Comparison of ENCODE assay signal across 8 cellular contexts in the genomic region with DNA sequence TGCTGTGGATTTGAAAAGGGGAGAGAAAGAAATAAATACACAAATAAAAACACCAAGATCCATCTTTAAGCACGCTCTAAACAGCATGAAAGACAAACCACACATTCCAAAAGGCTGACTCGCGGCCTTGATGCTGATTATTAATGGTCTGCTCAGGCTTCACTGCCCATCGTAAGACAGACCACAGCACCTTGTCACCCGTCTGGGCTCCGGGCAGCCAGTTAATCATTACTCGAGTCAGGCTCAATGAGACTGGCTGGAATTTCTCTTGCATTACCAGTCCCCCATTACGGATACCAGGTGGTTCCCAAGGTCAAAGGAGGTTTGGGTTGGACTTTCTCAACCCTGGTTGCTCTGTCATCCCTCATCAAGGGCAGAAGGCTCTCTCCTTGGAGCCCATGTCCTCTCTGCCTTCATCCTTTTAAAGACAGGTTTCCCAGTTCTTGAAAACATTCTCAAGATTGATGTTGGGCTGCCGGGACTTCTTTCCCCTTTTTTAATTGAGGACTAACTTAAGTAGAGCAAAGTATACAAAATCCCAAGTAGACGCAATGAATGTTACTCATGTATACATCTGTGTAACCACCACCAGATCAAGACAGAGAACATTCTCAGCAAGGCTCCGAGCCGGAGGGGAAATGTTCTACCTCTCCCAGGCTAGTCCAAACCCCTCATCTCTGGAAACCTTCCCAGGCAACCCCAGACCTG. TPM values are rescaled to one million over a fixed set of nuclear protein-coding genes. Genes with fewer than 3 reads are reported as not detected.
A peak's percentile ranks its signal among the peaks of the same experiment; 100 is the strongest.
DNase-seq lines count a peak whose midpoint lies in the region; ATAC-seq, FAIRE-seq and TF ChIP-seq lines count a peak whose summit lies in the region.

No MANE protein-coding gene starts in this region.

- H3K36me3 Mint-ChIP-seq in HFFc6 (ENCODE audit: low read depth): peaks cover 72% of the 10 kb centered on the region

- H3K4me1 Mint-ChIP-seq in HFFc6 (ENCODE audit: low read depth): peaks cover 100% of the 10 kb centered on the region

- TF ChIP-seq CTCF in A549 (IDR thresholded peaks at IDR 0.05): no peak
- no peak for TF ChIP-seq CTCF in HFFc6 (IDR thresholded peaks at IDR 0.05)
- TF ChIP-seq CTCF in brain microvascular endothelial cell (IDR thresholded peaks at IDR 0.05; ENCODE audit: low read depth, low read length, missing control alignments): no peak

- H3K27me3 ChIP-seq in brain microvascular endothelial cell (replicated peaks): no peaks in the 10 kb centered on the region

- H3K4me3 ChIP-seq in A549 (peak overlapping the region; percentile 80), brain microvascular endothelial cell (ENCODE audit: low read depth, low read length) (peak overlapping the region; percentile 27)

- H3K36me3 ChIP-seq in brain microvascular endothelial cell (replicated peaks): peaks cover 61% of the 10 kb centered on the region

- H3K4me2 ChIP-seq in A549: peak overlapping the region; percentile 97

- TF ChIP-seq EP300 in A549 (IDR thresholded peaks at IDR 0.05): peak; percentile 79 to 88; a peak in 4 of 5 replicates

- H3K27ac ChIP-seq in A549 (peak overlapping the region; percentile 92 to 99), brain microvascular endothelial cell (peak overlapping the region; percentile 78)

- FAIRE-seq in A549 (lab: Jason Lieb, UNC): peak; percentile 94

- peak; percentile 92 to 94 for DNase-seq in A549 (ENCODE audit: low read depth in 1 of 2, low spot score in 1 of 2)
- peak; percentile 98 for DNase-seq in HFFc6
- peak; percentile 97 for DNase-seq in brain microvascular endothelial cell
- peak; percentile 7 for DNase-seq in medulla oblongata (ENCODE audit: extremely low spot score)
- no peak for DNase-seq in NCI-H1092 (lab: John Stamatoyannopoulos, UW)

- no peaks in the 10 kb centered on the region for H3K9me3 ChIP-seq in A549

- CTCF ChIA-PET in A549 (lab: Yijun Ruan, JAX): interaction anchor here (0.9 kb wide), 1 partner anchor 34 kb away, joined by 3 read pairs; no protein-coding TSS in a partner anchor

- peak in 1 of 2 experiments; percentile 36; a peak in 2 of 5 replicates for TF ChIP-seq RAD21 in A549 (conservative IDR thresholded peaks at IDR 0.05 in 1 of 2, IDR thresholded peaks at IDR 0.05 in 1 of 2)

- WGBS in A549 (ENCODE audit: missing lambda C conversion rate): 4% methylated on average over 12 of the region's 12 CpGs

- peak overlapping the region; percentile 100 for H3K4me3 Mint-ChIP-seq in HFFc6

- TF ChIP-seq POLR2A in A549 (IDR thresholded peaks at IDR 0.05; ENCODE audit: low read length): no peak

- in situ Hi-C loops in brain microvascular endothelial cell (cut with HindIII; ENCODE audit: low pct_ligation_motif_present, low sequenced_read_pairs): no loop called here

- H3K9me3 Mint-ChIP-seq in HFFc6: no peaks in the 10 kb centered on the region

- H3K27me3 Mint-ChIP-seq in HFFc6 (ENCODE audit: insufficient read depth): peaks cover 16% of the 10 kb centered on the region

- ATAC-seq in A549 (peak; percentile 81 to 84), GM18502 (IDR thresholded peaks at IDR 0.05; ENCODE audit: poor library complexity, unreplicated experiment) (no peak), GM18870 (IDR thresholded peaks at IDR 0.05; ENCODE audit: unreplicated experiment) (no peak), GM18861 (IDR thresholded peaks at IDR 0.05; ENCODE audit: unreplicated experiment) (no peak)

- POLR2A ChIA-PET in A549 (lab: Yijun Ruan, JAX): interaction anchor here (0.8 kb wide), 2 partner anchors 9 to 10 kb away, joined by 3 to 5 read pairs; no protein-coding TSS in a partner anchor

- H3K4me1 ChIP-seq in A549: peaks cover 87% of the 10 kb centered on the region

- H3K27ac Mint-ChIP-seq in HFFc6: peak overlapping the region; percentile 86

TF ChIP-seq in A549, 52 proteins besides CTCF, POLR2A, EP300 and RAD21:
- no peak for TF ChIP-seq PHF8 (IDR thresholded peaks at IDR 0.05; ENCODE audit: borderline replicate concordance, low read depth)
- 0 out of 2 replicates have a peak, but pooled peaks have one; percentile 66 for TF ChIP-seq HOXB5 (CRISPR knock-in tag; IDR thresholded peaks at IDR 0.05)
- no peak for TF ChIP-seq ZNF302 (CRISPR knock-in tag; IDR thresholded peaks at IDR 0.05)
- TF ChIP-seq, protein P1, sequence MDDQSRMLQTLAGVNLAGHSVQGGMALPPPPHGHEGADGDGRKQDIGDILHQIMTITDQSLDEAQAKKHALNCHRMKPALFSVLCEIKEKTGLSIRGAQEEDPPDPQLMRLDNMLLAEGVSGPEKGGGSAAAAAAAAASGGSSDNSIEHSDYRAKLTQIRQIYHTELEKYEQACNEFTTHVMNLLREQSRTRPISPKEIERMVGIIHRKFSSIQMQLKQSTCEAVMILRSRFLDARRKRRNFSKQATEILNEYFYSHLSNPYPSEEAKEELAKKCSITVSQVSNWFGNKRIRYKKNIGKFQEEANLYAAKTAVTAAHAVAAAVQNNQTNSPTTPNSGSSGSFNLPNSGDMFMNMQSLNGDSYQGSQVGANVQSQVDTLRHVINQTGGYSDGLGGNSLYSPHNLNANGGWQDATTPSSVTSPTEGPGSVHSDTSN (IDR thresholded peaks at IDR 0.05): peak; percentile 60
- 0 out of 3 replicates have a peak, but pooled peaks have one; percentile 18 for TF ChIP-seq SMC3 (IDR thresholded peaks at IDR 0.05)
- peak; percentile 97 for TF ChIP-seq ESRRA (IDR thresholded peaks at IDR 0.05; ENCODE audit: borderline replicate concordance, low read length)
- no peak for TF ChIP-seq FOSB (CRISPR knock-in tag; IDR thresholded peaks at IDR 0.05)
- TF ChIP-seq, protein P2, sequence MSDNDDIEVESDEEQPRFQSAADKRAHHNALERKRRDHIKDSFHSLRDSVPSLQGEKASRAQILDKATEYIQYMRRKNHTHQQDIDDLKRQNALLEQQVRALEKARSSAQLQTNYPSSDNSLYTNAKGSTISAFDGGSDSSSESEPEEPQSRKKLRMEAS (IDR thresholded peaks at IDR 0.05): peak; percentile 79
- TF ChIP-seq HOXB13 (CRISPR knock-in tag; IDR thresholded peaks at IDR 0.05; ENCODE audit: low read depth): no peak
- TF ChIP-seq FOSL2 (IDR thresholded peaks at IDR 0.05): peak; percentile 56
- peak; percentile 62 for TF ChIP-seq FOSL2 (CRISPR knock-in tag; IDR thresholded peaks at IDR 0.05)
- no peak; the same call in 1 of the 2 replicates for TF ChIP-seq RARB (CRISPR knock-in tag; IDR thresholded peaks at IDR 0.05)
- 0 out of 2 replicates have a peak, but pooled peaks have one; percentile 34 for TF ChIP-seq POLR2AphosphoS2 (conservative IDR thresholded peaks at IDR 0.05; ENCODE audit: low read length)
- TF ChIP-seq JUN (IDR thresholded peaks at IDR 0.05): peak; percentile 74 to 80; a peak in 4 of 5 replicates
- TF ChIP-seq, protein P3, sequence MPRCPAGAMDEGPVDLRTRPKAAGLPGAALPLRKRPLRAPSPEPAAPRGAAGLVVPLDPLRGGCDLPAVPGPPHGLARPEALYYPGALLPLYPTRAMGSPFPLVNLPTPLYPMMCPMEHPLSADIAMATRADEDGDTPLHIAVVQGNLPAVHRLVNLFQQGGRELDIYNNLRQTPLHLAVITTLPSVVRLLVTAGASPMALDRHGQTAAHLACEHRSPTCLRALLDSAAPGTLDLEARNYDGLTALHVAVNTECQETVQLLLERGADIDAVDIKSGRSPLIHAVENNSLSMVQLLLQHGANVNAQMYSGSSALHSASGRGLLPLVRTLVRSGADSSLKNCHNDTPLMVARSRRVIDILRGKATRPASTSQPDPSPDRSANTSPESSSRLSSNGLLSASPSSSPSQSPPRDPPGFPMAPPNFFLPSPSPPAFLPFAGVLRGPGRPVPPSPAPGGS (IDR thresholded peaks at IDR 0.05): 0 out of 3 replicates have a peak, but pooled peaks have one; percentile 44
- TF ChIP-seq CBX8 (IDR thresholded peaks at IDR 0.05): no peak
- TF ChIP-seq EHMT2 (IDR thresholded peaks at IDR 0.05; ENCODE audit: low read depth): no peak
- TF ChIP-seq CEBPB (IDR thresholded peaks at IDR 0.05): peak in 1 of 2 experiments; percentile 83; a peak in 2 of 4 replicates
- peak; percentile 91 for TF ChIP-seq GATA3 (IDR thresholded peaks at IDR 0.05; ENCODE audit: borderline replicate concordance)
- peak; percentile 80 for TF ChIP-seq JUNB (IDR thresholded peaks at IDR 0.05)
- TF ChIP-seq CBX2 (IDR thresholded peaks at IDR 0.05; ENCODE audit: borderline replicate concordance, low read depth): no peak
TF ChIP-seq in A549: peak in this region for 12.

RNA-seq across cellular contexts. Expression of a gene that starts 8.1 kb away (rescaled TPM):
- polyA plus RNA-seq in A549 (2011; rRNA removed) (18.9 and 19.9 TPM in 2 replicates), A549 (2017; fragmentation: RNase III; extraction: RNeasy Plus Mini Kit Qiagen cat#74134 plus additional on column Dnase treatment) (26.9 to 29.1 TPM (median 29.0 TPM) in 3 replicates)
- polyA plus RNA-seq in A549 (2012; cell fraction: cytosol; rRNA removed): 38.2 and 48.5 TPM in 2 replicates
- 76.0 and 84.4 TPM in 2 replicates for polyA plus RNA-seq in A549 (2012; cell fraction: nucleus; rRNA removed)
- polyA minus RNA-seq in A549 (2011; rRNA and poly(A)+ RNA removed): 51.4 and 52.2 TPM in 2 replicates
- total RNA-seq in HFFc6 (2021; fragmentation: NEBNext Ultra II Directional; extraction: Animal tissue kit (Norgen Biotek cat#: 25700)): 10 to 100 TPM; 29.6 to 35.8 (median 30.7) TPM

Comparison
In these comparisons a context has a peak if more than half of its experiments do, and no peak if none do; other contexts are left out.
1. ATAC-seq: peak in A549 (2 of 2); none in GM18502 (single experiment), GM18870 (single experiment) and GM18861 (single experiment).